ENCODE assay signal across 1 cellular context in genomic region chr4:94459462-94460161, GRCh38.
TF ChIP-seq lines count a peak whose summit lies in the region.

No MANE protein-coding gene starts in this region.

TF ChIP-seq in GM12878, 131 proteins besides CTCF, POLR2A, EP300 and RAD21 (continued from another document):
- TF ChIP-seq HSF1 (IDR thresholded peaks at IDR 0.05; ENCODE audit: low read depth, low read length): no peak
- TF ChIP-seq POLR2AphosphoS2 (IDR thresholded peaks at IDR 0.05; ENCODE audit: low read depth, low read length): no peak
- no peak for TF ChIP-seq IKZF1 (conservative IDR thresholded peaks at IDR 0.05)
- TF ChIP-seq NBN (IDR thresholded peaks at IDR 0.05): no peak
- TF ChIP-seq IKZF2 (IDR thresholded peaks at IDR 0.05): no peak
- no peak for TF ChIP-seq CHD1 (IDR thresholded peaks at IDR 0.05; ENCODE audit: low read depth, low read length)
- TF ChIP-seq CHD2 (IDR thresholded peaks at IDR 0.05; ENCODE audit: borderline replicate concordance, low read depth, low read length): no peak
- TF ChIP-seq, protein P1, sequence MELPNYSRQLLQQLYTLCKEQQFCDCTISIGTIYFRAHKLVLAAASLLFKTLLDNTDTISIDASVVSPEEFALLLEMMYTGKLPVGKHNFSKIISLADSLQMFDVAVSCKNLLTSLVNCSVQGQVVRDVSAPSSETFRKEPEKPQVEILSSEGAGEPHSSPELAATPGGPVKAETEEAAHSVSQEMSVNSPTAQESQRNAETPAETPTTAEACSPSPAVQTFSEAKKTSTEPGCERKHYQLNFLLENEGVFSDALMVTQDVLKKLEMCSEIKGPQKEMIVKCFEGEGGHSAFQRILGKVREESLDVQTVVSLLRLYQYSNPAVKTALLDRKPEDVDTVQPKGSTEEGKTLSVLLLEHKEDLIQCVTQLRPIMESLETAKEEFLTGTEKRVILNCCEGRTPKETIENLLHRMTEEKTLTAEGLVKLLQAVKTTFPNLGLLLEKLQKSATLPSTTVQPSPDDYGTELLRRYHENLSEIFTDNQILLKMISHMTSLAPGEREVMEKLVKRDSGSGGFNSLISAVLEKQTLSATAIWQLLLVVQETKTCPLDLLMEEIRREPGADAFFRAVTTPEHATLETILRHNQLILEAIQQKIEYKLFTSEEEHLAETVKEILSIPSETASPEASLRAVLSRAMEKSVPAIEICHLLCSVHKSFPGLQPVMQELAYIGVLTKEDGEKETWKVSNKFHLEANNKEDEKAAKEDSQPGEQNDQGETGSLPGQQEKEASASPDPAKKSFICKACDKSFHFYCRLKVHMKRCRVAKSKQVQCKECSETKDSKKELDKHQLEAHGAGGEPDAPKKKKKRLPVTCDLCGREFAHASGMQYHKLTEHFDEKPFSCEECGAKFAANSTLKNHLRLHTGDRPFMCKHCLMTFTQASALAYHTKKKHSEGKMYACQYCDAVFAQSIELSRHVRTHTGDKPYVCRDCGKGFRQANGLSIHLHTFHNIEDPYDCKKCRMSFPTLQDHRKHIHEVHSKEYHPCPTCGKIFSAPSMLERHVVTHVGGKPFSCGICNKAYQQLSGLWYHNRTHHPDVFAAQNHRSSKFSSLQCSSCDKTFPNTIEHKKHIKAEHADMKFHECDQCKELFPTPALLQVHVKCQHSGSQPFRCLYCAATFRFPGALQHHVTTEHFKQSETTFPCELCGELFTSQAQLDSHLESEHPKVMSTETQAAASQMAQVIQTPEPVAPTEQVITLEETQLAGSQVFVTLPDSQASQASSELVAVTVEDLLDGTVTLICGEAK (IDR thresholded peaks at IDR 0.05; ENCODE audit: borderline replicate concordance): no peak
- no peak for TF ChIP-seq ASH2L (IDR thresholded peaks at IDR 0.05; ENCODE audit: borderline replicate concordance, low read depth)
- TF ChIP-seq PAX8 (IDR thresholded peaks at IDR 0.05): no peak
